In the genomic region with DNA sequence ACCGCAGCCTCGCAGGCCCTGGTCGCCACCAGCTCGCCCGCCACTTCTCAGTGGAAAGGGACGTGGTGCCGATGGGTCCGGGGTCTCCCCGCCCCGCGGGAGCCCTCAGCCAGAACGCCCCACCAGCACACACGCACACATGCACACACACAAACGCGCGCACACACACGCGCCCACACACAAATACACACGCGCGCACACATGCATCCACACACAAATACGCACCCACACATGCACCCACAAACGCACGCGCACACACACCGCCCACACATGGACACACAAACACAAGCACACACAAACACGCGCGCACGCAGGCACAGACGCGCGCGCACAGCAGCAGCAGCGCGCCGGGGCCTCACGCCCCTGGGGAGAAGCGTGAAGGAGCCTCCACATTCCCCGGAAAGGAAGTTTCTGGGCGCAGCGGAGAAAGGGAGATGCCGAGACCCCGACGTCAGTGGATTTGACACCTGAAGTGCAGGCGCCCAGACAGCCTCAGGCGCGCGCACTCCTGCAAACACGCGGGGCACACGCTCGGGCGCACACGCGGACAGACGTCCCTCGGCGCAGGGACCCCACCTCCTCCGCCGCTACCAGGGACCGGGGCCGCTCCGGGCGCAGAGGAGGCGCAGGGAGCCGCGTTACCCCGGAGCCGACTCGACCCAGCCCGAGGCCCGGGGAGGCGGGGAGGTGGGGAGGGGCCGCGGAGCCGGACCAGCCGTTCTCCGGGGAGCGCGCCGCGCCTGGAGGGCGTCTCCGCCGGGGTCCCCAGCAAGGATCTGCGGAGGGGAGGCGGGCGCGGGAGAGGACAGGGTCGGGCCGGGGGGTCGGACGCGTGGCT, we compare ENCODE assay signal across 9 cellular contexts. TPM values are rescaled to one million over a fixed set of nuclear protein-coding genes. Genes with fewer than 3 reads are reported as not detected.
DNase-seq lines count a peak whose midpoint lies in the region; ATAC-seq and TF ChIP-seq lines count a peak whose summit lies in the region.
"Had no signal": no experiment of that assay in that cellular context is flagged by ENCODE, and none has a peak within 500 bp of the region (broad histone marks: within the 10 kb centered on the region; RNA-seq: fewer than 3 reads in every experiment).

No MANE protein-coding gene starts in this region.

- H3K27me3 ChIP-seq in HUES48 (ENCODE audit: control insufficient read depth, insufficient read depth, low read length): peaks cover 18% of the 10 kb centered on the region
- H3K27me3 ChIP-seq in parathyroid adenoma (ENCODE audit: control insufficient read depth, insufficient read depth, low read length): no peaks in the 10 kb centered on the region

- TF ChIP-seq CTCF in parathyroid adenoma (IDR thresholded peaks at IDR 0.05): no peak

- DNase-seq in Ammon's horn (ENCODE audit: low spot score) (peak; percentile 47), germinal center (ENCODE audit: low spot score) (peak; percentile 44), NK-92 (lab: John Stamatoyannopoulos, UW; ENCODE audit: unreplicated experiment) (no peak), SHP77 (lab: John Stamatoyannopoulos, UW) (no peak)
- DNase-seq in activated T-cell treated with anti-CD3 and anti-CD28 coated beads, Interleukin-2, amount 50 U/mL, for 72 hours: peak in 1 of 2 donors; percentile 52

- H3K9ac ChIP-seq in HUES48 (ENCODE audit: low read depth, low read length) (peak overlapping the region; percentile 10; the same call in 1 of the 2 replicates), parathyroid adenoma (no peak overlapping the region)

- H3K4me3 ChIP-seq in HUES48 (ENCODE audit: low read depth, low read length) (peak overlapping the region; percentile 73), parathyroid adenoma (ENCODE audit: low read depth, low read length) (peak overlapping the region; percentile 44)

- H3K79me2 ChIP-seq in parathyroid adenoma: peaks cover 2% of the 10 kb centered on the region

- H3K4me3 Mint-ChIP-seq in activated T-cell treated with anti-CD3 and anti-CD28 coated beads, Interleukin-2, amount 50 U/mL, for 72 hours: peak overlapping the region; percentile 94 to 95

- H3K27ac ChIP-seq in HUES48 (ENCODE audit: low read depth, low read length) (peak overlapping the region; percentile 69), parathyroid adenoma (peak overlapping the region; percentile 66)

- ATAC-seq in GM19328 (IDR thresholded peaks at IDR 0.05; ENCODE audit: unreplicated experiment): peak; percentile 6
- ATAC-seq in activated T-cell treated with anti-CD3 and anti-CD28 coated beads, Interleukin-2, amount 50 U/mL, for 72 hours (replicated peaks in 1 of 2): peak; percentile 1 to 3

- no peaks in the 10 kb centered on the region for H3K9me3 Mint-ChIP-seq in activated T-cell treated with anti-CD3 and anti-CD28 coated beads, Interleukin-2, amount 50 U/mL, for 72 hours

- H3K4me1 ChIP-seq in HUES48 (ENCODE audit: control insufficient read depth, insufficient read depth, low read length): peaks cover 40% of the 10 kb centered on the region
- H3K4me1 ChIP-seq in parathyroid adenoma: no peaks in the 10 kb centered on the region

- H3K9me3 ChIP-seq in HUES48 (ENCODE audit: control insufficient read depth, insufficient read depth, low read length) (no peaks in the 10 kb centered on the region), parathyroid adenoma (ENCODE audit: control insufficient read depth, low read length) (no peaks in the 10 kb centered on the region)

- H2AFZ ChIP-seq in parathyroid adenoma: peak overlapping the region; percentile 63

- H3K36me3 ChIP-seq in HUES48 (ENCODE audit: control insufficient read depth, insufficient read depth, low read length) (no peaks in the 10 kb centered on the region), parathyroid adenoma (ENCODE audit: control insufficient read depth, insufficient read depth, low read length) (no peaks in the 10 kb centered on the region)

- H3K4me2 ChIP-seq in parathyroid adenoma (ENCODE audit: low read length): peak overlapping the region; percentile 60

- H3K27me3 Mint-ChIP-seq in activated T-cell treated with anti-CD3 and anti-CD28 coated beads, Interleukin-2, amount 50 U/mL, for 72 hours (ENCODE audit: low read depth): no peaks in the 10 kb centered on the region

- H3K4me1 Mint-ChIP-seq in activated T-cell treated with anti-CD3 and anti-CD28 coated beads, Interleukin-2, amount 50 U/mL, for 72 hours (ENCODE audit: low read depth): peaks cover 53% of the 10 kb centered on the region

- peak overlapping the region; percentile 72 for H3K27ac Mint-ChIP-seq in activated T-cell treated with anti-CD3 and anti-CD28 coated beads, Interleukin-2, amount 50 U/mL, for 72 hours

- H3K36me3 Mint-ChIP-seq in activated T-cell treated with anti-CD3 and anti-CD28 coated beads, Interleukin-2, amount 50 U/mL, for 72 hours (ENCODE audit: insufficient read depth in 2 of 2): peaks cover 9 to 11% of the 10 kb centered on the region in 2 donors

RNA-seq across cellular contexts. Expression of gene RASA3, which starts 0.6 kb away (rescaled TPM):
- 10 to 100 TPM; 39.2 to 48.9 TPM for total RNA-seq in activated T-cell treated with anti-CD3 and anti-CD28 coated beads, Interleukin-2, amount 50 U/mL, for 72 hours

RNA-seq across cellular contexts. Expression of gene CFAP97D2, which starts 47.3 kb away (rescaled TPM):
- total RNA-seq in activated T-cell treated with anti-CD3 and anti-CD28 coated beads, Interleukin-2, amount 50 U/mL, for 72 hours: 1 to 10 TPM in 1 of 2 donors, under 1 TPM in 1; 0.36 to 1.1 TPM
- total RNA-seq: renal cortical epithelial cell had no signal

Comparison
In these comparisons a context has a peak if more than half of its experiments do, and no peak if none do; other contexts are left out.
1. DNase-seq: peak in Ammon's horn (single experiment) and germinal center (single experiment); none in NK-92 (single experiment) and SHP77 (0 of 2).